8 cellular contexts compared by ENCODE assay signal in genomic region chr2:174341301-174341994, GRCh38. TPM values are rescaled to one million over a fixed set of nuclear protein-coding genes. Genes with fewer than 3 reads are reported as not detected.
DNase-seq lines count a peak whose midpoint lies in the region; ATAC-seq and TF ChIP-seq lines count a peak whose summit lies in the region.

No MANE protein-coding gene starts in this region.

- CTCF ChIA-PET in CD4-positive, alpha-beta T cell (lab: Charles Lee): interaction anchor here (0.7 to 1.9 kb wide), 8 partner anchors 8 to 1314 kb away, joined by 3 to 13 read pairs (median 5); no protein-coding TSS in a partner anchor

- H3K4me1 Mint-ChIP-seq in CD4-positive, alpha-beta T cell (ENCODE audit: low read depth): peaks cover 46% of the 10 kb centered on the region
- peaks cover 31% of the 10 kb centered on the region for H3K4me1 Mint-ChIP-seq in activated naive CD8-positive, alpha-beta T cell (ENCODE audit: low read depth)
- peaks cover 11% of the 10 kb centered on the region for H3K4me1 Mint-ChIP-seq in progenitor cell of endocrine pancreas (ENCODE audit: low read depth)

- H3K27me3 ChIP-seq in CD4-positive, alpha-beta T cell (ENCODE audit: control insufficient read depth, insufficient read depth, low read length): peaks cover 87% of the 10 kb centered on the region

- intact Hi-C loops in CD4-positive, alpha-beta T cell (cut with DNase I, micrococcal nuclease): loop anchor here (1.0 to 10.0 kb wide), 11 partner anchors 94 to 1314 kb away; partner anchors contain the start of genes OLA1 (in 2 of the 2) and SP3 (in 2 of the 2)
- intact Hi-C loops in Right ventricle myocardium superior (cut with DNase I): loop anchor here (5.0 kb wide), 1 partner anchor 184 kb away; no protein-coding TSS in a partner anchor

- H3K27ac ChIP-seq in CD4-positive, alpha-beta T cell (ENCODE audit: low read depth, low read length): no peak overlapping the region

- DNase-seq in CD4-positive, alpha-beta T cell: peak; percentile 80 to 91 (median 86)
- DNase-seq in SKM-1 treated with dmso at 0.1 percent for 144 hours (lab: John Stamatoyannopoulos, UW; ENCODE audit: unreplicated experiment) (peak; percentile 59), Right ventricle myocardium superior (peak; percentile 93), progenitor cell of endocrine pancreas (ENCODE audit: low spot score, unreplicated experiment) (peak; percentile 85), ureter (ENCODE audit: low spot score) (peak; percentile 89)

- H3K36me3 Mint-ChIP-seq in CD4-positive, alpha-beta T cell (ENCODE audit: low read depth): peaks cover 10% of the 10 kb centered on the region
- no peaks in the 10 kb centered on the region for H3K36me3 Mint-ChIP-seq in activated naive CD8-positive, alpha-beta T cell
- no peaks in the 10 kb centered on the region for H3K36me3 Mint-ChIP-seq in progenitor cell of endocrine pancreas (ENCODE audit: insufficient read depth)

- H3K27me3 Mint-ChIP-seq in CD4-positive, alpha-beta T cell: peaks cover 82% of the 10 kb centered on the region
- peaks cover 45% of the 10 kb centered on the region for H3K27me3 Mint-ChIP-seq in activated naive CD8-positive, alpha-beta T cell
- H3K27me3 Mint-ChIP-seq in progenitor cell of endocrine pancreas: peaks cover 82% of the 10 kb centered on the region

- H3K9me3 Mint-ChIP-seq in CD4-positive, alpha-beta T cell: no peaks in the 10 kb centered on the region
- H3K9me3 Mint-ChIP-seq in activated naive CD8-positive, alpha-beta T cell (ENCODE audit: low read depth): no peaks in the 10 kb centered on the region
- H3K9me3 Mint-ChIP-seq in progenitor cell of endocrine pancreas (ENCODE audit: low read depth): no peaks in the 10 kb centered on the region

- ATAC-seq in CD4-positive, alpha-beta T cell (ENCODE audit: poor library complexity): peak; percentile 78
- ATAC-seq in GM19463 (IDR thresholded peaks at IDR 0.05; ENCODE audit: unreplicated experiment) (peak; percentile 41), Right ventricle myocardium superior (ENCODE audit: poor library complexity) (peak; percentile 96)

- peak overlapping the region; percentile 87 for H3K4me3 Mint-ChIP-seq in CD4-positive, alpha-beta T cell
- H3K4me3 Mint-ChIP-seq in activated naive CD8-positive, alpha-beta T cell: peak overlapping the region; percentile 83
- H3K4me3 Mint-ChIP-seq in progenitor cell of endocrine pancreas (ENCODE audit: low read depth): peak overlapping the region; percentile 20

- POLR2A ChIA-PET in CD4-positive, alpha-beta T cell (lab: Charles Lee): interaction anchor here (0.6 to 1.5 kb wide), 8 partner anchors 14 to 941 kb away, joined by 3 to 6 read pairs (median 3); no protein-coding TSS in a partner anchor

- H3K9me3 ChIP-seq in CD4-positive, alpha-beta T cell (ENCODE audit: control insufficient read depth, low read length): peaks cover 4% of the 10 kb centered on the region

- peak; percentile 98 for TF ChIP-seq CTCF in CD4-positive, alpha-beta T cell (IDR thresholded peaks at IDR 0.05)
- peak; percentile 93 for TF ChIP-seq CTCF in LNCAP (IDR thresholded peaks at IDR 0.05)
- TF ChIP-seq CTCF in progenitor cell of endocrine pancreas (IDR thresholded peaks at IDR 0.05; ENCODE audit: unreplicated experiment): peak; percentile 98

- peak overlapping the region; percentile 63 for H3K27ac Mint-ChIP-seq in CD4-positive, alpha-beta T cell
- H3K27ac Mint-ChIP-seq in activated naive CD8-positive, alpha-beta T cell: peak overlapping the region; percentile 43
- peak overlapping the region; percentile 89 for H3K27ac Mint-ChIP-seq in progenitor cell of endocrine pancreas

RNA-seq across cellular contexts. Expression of gene SP9, which starts 6.7 kb away (rescaled TPM):
- not detected for total RNA-seq in CD4-positive, alpha-beta T cell
- total RNA-seq in Right ventricle myocardium superior (not detected), progenitor cell of endocrine pancreas (0.11 TPM in 1 of 2 replicates, not detected in the other), ureter (0.81 TPM)

RNA-seq across cellular contexts. Expression of gene SCRN3, which starts 54.1 kb away (rescaled TPM):
- total RNA-seq in CD4-positive, alpha-beta T cell: 1 to 10 TPM; 7.6 to 7.9 TPM
- 41.2 TPM for total RNA-seq in Right ventricle myocardium superior
- 14.3 and 18.0 TPM in 2 replicates for total RNA-seq in progenitor cell of endocrine pancreas
- total RNA-seq in ureter: 27.5 TPM

Comparison
In these comparisons a context has a peak if more than half of its experiments do, and no peak if none do; other contexts are left out.
1. ATAC-seq: peak in every context shown above with its lines; median percentile 96 in Right ventricle myocardium superior; 78 in CD4-positive, alpha-beta T cell; 41 in GM19463.
2. H3K4me3 Mint-ChIP-seq: peak in every context shown above with its lines; median percentile 87 in CD4-positive, alpha-beta T cell; 83 in activated naive CD8-positive, alpha-beta T cell; 20 in progenitor cell of endocrine pancreas.